In genomic region chr7:70720191-70720873, GRCh38 we compare ENCODE assay signal across 2 cellular contexts.
TF ChIP-seq lines count a peak whose summit lies in the region.

No MANE protein-coding gene starts in this region.

TF ChIP-seq in GM12891, 5 proteins besides CTCF, POLR2A, EP300 and RAD21 (continued from another document):
- TF ChIP-seq POU2F2 (IDR thresholded peaks at IDR 0.05; ENCODE audit: low read depth, low read length) = no peak
- TF ChIP-seq PAX5 (IDR thresholded peaks at IDR 0.05; ENCODE audit: insufficient read depth, low read length, severe bottlenecking) = no peak
- TF ChIP-seq TAF1 (IDR thresholded peaks at IDR 0.05; ENCODE audit: low read depth, low read length) = no peak

TF ChIP-seq in K562, 482 proteins besides CTCF, POLR2A, EP300 and RAD21:
- TF ChIP-seq PRDM10 (IDR thresholded peaks at IDR 0.05; ENCODE audit: partially characterized antibody) = peak; percentile 47
- TF ChIP-seq KHSRP (IDR thresholded peaks at IDR 0.05) = no peak
